1 cellular context compared by ENCODE assay signal in the genomic region with DNA sequence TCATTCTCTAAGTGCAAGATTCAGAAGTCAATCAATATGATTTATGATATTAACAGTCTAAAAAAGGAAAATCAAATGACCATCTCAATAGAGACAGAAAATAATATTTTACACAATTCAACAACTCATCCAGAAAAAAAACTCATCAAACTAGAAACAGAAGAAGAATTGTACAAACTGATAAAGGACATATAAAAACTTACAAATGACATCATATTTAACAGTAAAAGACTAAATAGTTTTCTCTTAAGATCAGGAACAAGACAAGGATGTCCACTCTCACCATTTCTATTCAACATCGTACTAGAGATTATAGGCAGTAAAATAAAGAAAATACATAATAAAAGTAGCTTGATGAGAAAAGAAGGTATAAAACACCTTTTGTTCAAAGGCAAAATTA.
A peak's percentile ranks its signal among the peaks of the same experiment; 100 is the strongest.
TF ChIP-seq lines count a peak whose summit lies in the region.

No MANE protein-coding gene starts in this region.

TF ChIP-seq in HEK293T, 16 proteins besides CTCF, POLR2A, EP300 and RAD21 (continued from another document):
- TF ChIP-seq, protein P1, sequence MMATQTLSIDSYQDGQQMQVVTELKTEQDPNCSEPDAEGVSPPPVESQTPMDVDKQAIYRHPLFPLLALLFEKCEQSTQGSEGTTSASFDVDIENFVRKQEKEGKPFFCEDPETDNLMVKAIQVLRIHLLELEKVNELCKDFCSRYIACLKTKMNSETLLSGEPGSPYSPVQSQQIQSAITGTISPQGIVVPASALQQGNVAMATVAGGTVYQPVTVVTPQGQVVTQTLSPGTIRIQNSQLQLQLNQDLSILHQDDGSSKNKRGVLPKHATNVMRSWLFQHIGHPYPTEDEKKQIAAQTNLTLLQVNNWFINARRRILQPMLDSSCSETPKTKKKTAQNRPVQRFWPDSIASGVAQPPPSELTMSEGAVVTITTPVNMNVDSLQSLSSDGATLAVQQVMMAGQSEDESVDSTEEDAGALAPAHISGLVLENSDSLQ (IDR thresholded peaks at IDR 0.05) = peak; percentile 77
- TF ChIP-seq FOXA1 (IDR thresholded peaks at IDR 0.05) = no peak
